29 cellular contexts compared by ENCODE assay signal in genomic region chr9:102642651-102643050, GRCh38.
"Had no signal": no experiment of that assay in that cellular context is flagged by ENCODE, and none has a peak within 500 bp of the region (broad histone marks: within the 10 kb centered on the region; RNA-seq: fewer than 3 reads in every experiment).

No MANE protein-coding gene starts in this region.

- H2AFZ ChIP-seq: parathyroid adenoma had no signal

- H3K27ac ChIP-seq: esophagus squamous epithelium, heart right ventricle, parathyroid adenoma, right lobe of liver, suprapubic skin, transverse colon, upper lobe of right lung, vagina had no signal

- H3K36me3 Mint-ChIP-seq: memory B cell; mesothelial cell of epicardium; naive B cell; natural killer cell treated with Interleukin-12 subunit alpha and Interleukin-12 subunit beta and Interleukin-15 and Interleukin-18, amount 100 ng/mL, for 72 hours; stimulated activated naive B cell treated with anti-CD40 and anti-IgM and Interleukin-4, amounts not matched to agents 10 μg/mL and 1 μg/mL and 100 μg/mL, for 72 hours had no signal

- H3K4me1 ChIP-seq: esophagus squamous epithelium, heart right ventricle, parathyroid adenoma, right lobe of liver, suprapubic skin, transverse colon, upper lobe of right lung, vagina had no signal

- H3K27ac Mint-ChIP-seq: effector memory CD8-positive, alpha-beta T cell; memory B cell; mesothelial cell of epicardium; naive B cell; natural killer cell treated with Interleukin-12 subunit alpha and Interleukin-12 subunit beta and Interleukin-15 and Interleukin-18, amount 100 ng/mL, for 72 hours; progenitor cell of endocrine pancreas; stimulated activated naive B cell treated with anti-CD40 and anti-IgM and Interleukin-4, amounts not matched to agents 10 μg/mL and 1 μg/mL and 100 μg/mL, for 72 hours; stimulated activated naive CD8-positive, alpha-beta T cell treated with anti-CD3 and anti-CD28 coated beads, Interleukin-15, Interleukin-2, amounts not matched to agents 100 ng/mL and 50 ng/mL, for 24 hours had no signal

- ATAC-seq: effector memory CD8-positive, alpha-beta T cell; heart right ventricle; left lobe of liver; mucosa of descending colon; natural killer cell treated with Interleukin-12 subunit alpha and Interleukin-12 subunit beta and Interleukin-15 and Interleukin-18, amount 100 ng/mL, for 72 hours; right lobe of liver; stimulated activated naive B cell treated with anti-CD40 and anti-IgM and Interleukin-4, amounts not matched to agents 10 μg/mL and 1 μg/mL and 100 μg/mL, for 72 hours; upper lobe of right lung had no signal

- H3K4me3 Mint-ChIP-seq: effector memory CD8-positive, alpha-beta T cell; memory B cell; mesothelial cell of epicardium; naive B cell; natural killer cell treated with Interleukin-12 subunit alpha and Interleukin-12 subunit beta and Interleukin-15 and Interleukin-18, amount 100 ng/mL, for 72 hours; neural crest cell; stimulated activated naive B cell treated with anti-CD40 and anti-IgM and Interleukin-4, amounts not matched to agents 10 μg/mL and 1 μg/mL and 100 μg/mL, for 72 hours; stimulated activated naive CD8-positive, alpha-beta T cell treated with anti-CD3 and anti-CD28 coated beads, Interleukin-15, Interleukin-2, amounts not matched to agents 100 ng/mL and 50 ng/mL, for 24 hours had no signal

- H3K27me3 ChIP-seq: esophagus squamous epithelium, heart right ventricle, right lobe of liver, suprapubic skin, transverse colon, upper lobe of right lung, vagina had no signal

- H3K9ac ChIP-seq: parathyroid adenoma had no signal

- DNase-seq: cortex of kidney; effector memory CD8-positive, alpha-beta T cell; erythroblast; esophagus squamous epithelium; foreskin melanocyte; glutamatergic neuron; heart right ventricle; hippocampal formation; kidney; mucosa of descending colon; naive B cell; right lobe of liver; small intestine; stimulated activated CD4-positive, alpha-beta T cell treated with anti-CD3 and anti-CD28 coated beads, Interleukin-15, amount 100 ng/mL, for 24 hours; stimulated activated CD4-positive, alpha-beta T cell treated with anti-CD3 and anti-CD28 coated beads, Interleukin-2, amount 100 ng/mL, for 48 hours; stimulated activated naive B cell treated with anti-CD40 and anti-IgM and Interleukin-4, amounts not matched to agents 10 μg/mL and 1 μg/mL and 100 μg/mL, for 72 hours; transverse colon; upper lobe of right lung had no signal

- H3K9me3 ChIP-seq: esophagus squamous epithelium, heart right ventricle, mucosa of descending colon, right lobe of liver, suprapubic skin, transverse colon, upper lobe of right lung, vagina had no signal

- H3K27me3 Mint-ChIP-seq: effector memory CD8-positive, alpha-beta T cell; memory B cell; naive B cell; natural killer cell treated with Interleukin-12 subunit alpha and Interleukin-12 subunit beta and Interleukin-15 and Interleukin-18, amount 100 ng/mL, for 72 hours; progenitor cell of endocrine pancreas; stimulated activated naive B cell treated with anti-CD40 and anti-IgM and Interleukin-4, amounts not matched to agents 10 μg/mL and 1 μg/mL and 100 μg/mL, for 72 hours; stimulated activated naive CD8-positive, alpha-beta T cell treated with anti-CD3 and anti-CD28 coated beads, Interleukin-15, Interleukin-2, amounts not matched to agents 100 ng/mL and 50 ng/mL, for 24 hours had no signal

- H3K36me3 ChIP-seq: esophagus squamous epithelium, heart right ventricle, right lobe of liver, suprapubic skin, transverse colon, upper lobe of right lung, vagina had no signal

- H3K9me3 Mint-ChIP-seq: mesothelial cell of epicardium; neural crest cell; stimulated activated naive B cell treated with anti-CD40 and anti-IgM and Interleukin-4, amounts not matched to agents 10 μg/mL and 1 μg/mL and 100 μg/mL, for 72 hours; stimulated activated naive CD8-positive, alpha-beta T cell treated with anti-CD3 and anti-CD28 coated beads, Interleukin-15, Interleukin-2, amounts not matched to agents 100 ng/mL and 50 ng/mL, for 24 hours had no signal

- H3K4me1 Mint-ChIP-seq: memory B cell; mesothelial cell of epicardium; naive B cell; neural crest cell; stimulated activated naive B cell treated with anti-CD40 and anti-IgM and Interleukin-4, amounts not matched to agents 10 μg/mL and 1 μg/mL and 100 μg/mL, for 72 hours had no signal

- H3K4me3 ChIP-seq: esophagus squamous epithelium, heart right ventricle, lung, mucosa of descending colon, right lobe of liver, suprapubic skin, transverse colon, upper lobe of right lung, vagina had no signal

- H3K79me2 ChIP-seq: parathyroid adenoma had no signal
